Comparison of ENCODE assay signal across 10 cellular contexts in the genomic region with DNA sequence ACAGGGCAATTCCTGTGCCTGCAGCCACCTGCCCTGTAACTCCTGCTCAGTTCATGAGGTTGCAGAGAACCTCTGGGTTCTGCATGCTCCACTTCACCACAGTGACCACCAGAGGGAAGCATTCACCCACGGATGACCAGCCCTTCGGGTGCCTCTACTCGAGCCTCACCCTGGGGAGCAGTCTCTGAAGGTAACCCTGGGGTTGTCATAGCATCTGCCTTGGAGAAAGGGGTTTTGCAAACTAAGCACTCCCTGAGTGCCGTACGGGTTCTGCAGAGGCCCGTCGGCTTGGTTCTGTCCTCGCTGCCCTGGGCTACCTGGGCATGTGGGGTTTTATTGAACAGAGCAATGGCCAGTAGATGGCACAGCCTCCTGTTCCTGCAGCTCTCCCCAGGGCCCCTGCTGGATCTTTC. TPM values are rescaled to one million over a fixed set of nuclear protein-coding genes. Genes with fewer than 3 reads are reported as not detected.
DNase-seq lines count a peak whose midpoint lies in the region; ATAC-seq and TF ChIP-seq lines count a peak whose summit lies in the region.
"Had no signal": no experiment of that assay in that cellular context is flagged by ENCODE, and none has a peak within 500 bp of the region (broad histone marks: within the 10 kb centered on the region; RNA-seq: fewer than 3 reads in every experiment).

No MANE protein-coding gene starts in this region.

- no peak overlapping the region for H3K4me3 Mint-ChIP-seq in activated CD8-positive, alpha-beta T cell treated with anti-CD3 and anti-CD28 coated beads for 36 hours
- no peak overlapping the region for H3K4me3 Mint-ChIP-seq in endodermal cell
- H3K4me3 Mint-ChIP-seq in stimulated activated effector memory CD8-positive, alpha-beta T cell treated with anti-CD3 and anti-CD28 coated beads, Interleukin-12 subunit alpha, Interleukin-12 subunit beta, amount 100 ng/mL, for 72 hours = no peak overlapping the region
- H3K4me3 Mint-ChIP-seq: memory B cell had no signal

- H3K27ac Mint-ChIP-seq in activated CD8-positive, alpha-beta T cell treated with anti-CD3 and anti-CD28 coated beads for 36 hours = no peak overlapping the region
- H3K27ac Mint-ChIP-seq in endodermal cell = no peak overlapping the region
- H3K27ac Mint-ChIP-seq in stimulated activated effector memory CD8-positive, alpha-beta T cell treated with anti-CD3 and anti-CD28 coated beads, Interleukin-12 subunit alpha, Interleukin-12 subunit beta, amount 100 ng/mL, for 72 hours = no peak overlapping the region
- H3K27ac Mint-ChIP-seq: memory B cell had no signal

- no peaks in the 10 kb centered on the region for H3K36me3 Mint-ChIP-seq in activated CD8-positive, alpha-beta T cell treated with anti-CD3 and anti-CD28 coated beads for 36 hours (ENCODE audit: low read depth)
- no peaks in the 10 kb centered on the region for H3K36me3 Mint-ChIP-seq in endodermal cell (ENCODE audit: low read depth)
- no peaks in the 10 kb centered on the region for H3K36me3 Mint-ChIP-seq in stimulated activated effector memory CD8-positive, alpha-beta T cell treated with anti-CD3 and anti-CD28 coated beads, Interleukin-12 subunit alpha, Interleukin-12 subunit beta, amount 100 ng/mL, for 72 hours
- H3K36me3 Mint-ChIP-seq: memory B cell had no signal

- peak; percentile 68 for TF ChIP-seq CTCF in activated CD8-positive, alpha-beta T cell treated with anti-CD3 and anti-CD28 coated beads for 36 hours (IDR thresholded peaks at IDR 0.05)
- peak; percentile 96 for TF ChIP-seq CTCF in endodermal cell (conservative IDR thresholded peaks at IDR 0.05)

- H3K4me3 ChIP-seq in endodermal cell (ENCODE audit: low read length) = no peak overlapping the region
- H3K4me3 ChIP-seq: BLaER1 had no signal

- H3K36me3 ChIP-seq in endodermal cell (ENCODE audit: control insufficient read depth, insufficient read depth, low read length) = no peaks in the 10 kb centered on the region
- H3K36me3 ChIP-seq: BLaER1 had no signal

- intact Hi-C loops in activated CD8-positive, alpha-beta T cell treated with anti-CD3 and anti-CD28 coated beads for 36 hours (cut with micrococcal nuclease) = loop anchor here (10.0 kb wide), 1 partner anchor 105 kb away; no protein-coding TSS in a partner anchor

- no peaks in the 10 kb centered on the region for H3K9me3 Mint-ChIP-seq in activated CD8-positive, alpha-beta T cell treated with anti-CD3 and anti-CD28 coated beads for 36 hours
- no peaks in the 10 kb centered on the region for H3K9me3 Mint-ChIP-seq in endodermal cell
- no peaks in the 10 kb centered on the region for H3K9me3 Mint-ChIP-seq in stimulated activated effector memory CD8-positive, alpha-beta T cell treated with anti-CD3 and anti-CD28 coated beads, Interleukin-12 subunit alpha, Interleukin-12 subunit beta, amount 100 ng/mL, for 72 hours
- H3K9me3 Mint-ChIP-seq: memory B cell had no signal

- H3K9ac ChIP-seq in endodermal cell (ENCODE audit: extremely low read depth, low read length, poor library complexity, severe bottlenecking) = no peak overlapping the region
- H3K9ac ChIP-seq: BLaER1 had no signal

- CTCF ChIA-PET in activated CD8-positive, alpha-beta T cell treated with anti-CD3 and anti-CD28 coated beads for 36 hours (lab: Charles Lee) = interaction anchor here (0.6 to 1.4 kb wide), 5 partner anchors 12 to 971 kb away, joined by 3 read pairs; no protein-coding TSS in a partner anchor

- no peak overlapping the region for H3K27ac ChIP-seq in endodermal cell (ENCODE audit: low read depth, low read length)
- H3K27ac ChIP-seq: BLaER1 had no signal

- 51 to 76% methylated on average over 5 to 8 of the region's 8 CpGs for WGBS in endodermal cell (ENCODE audit: insufficient coverage in 1 of 2, insufficient read length in 1 of 2), 2 experiments

- ATAC-seq in HG03095 (IDR thresholded peaks at IDR 0.05; ENCODE audit: unreplicated experiment) = peak; percentile 77
- peak; percentile 93 for ATAC-seq in activated CD8-positive, alpha-beta T cell treated with anti-CD3 and anti-CD28 coated beads for 36 hours
- ATAC-seq in stimulated activated effector memory CD8-positive, alpha-beta T cell treated with anti-CD3 and anti-CD28 coated beads, Interleukin-12 subunit alpha, Interleukin-12 subunit beta, amount 100 ng/mL, for 72 hours = peak; percentile 93

- H3K4me1 ChIP-seq in endodermal cell (ENCODE audit: control insufficient read depth, insufficient read depth, low read length) = no peaks in the 10 kb centered on the region

- no peaks in the 10 kb centered on the region for H3K27me3 ChIP-seq in endodermal cell (ENCODE audit: control insufficient read depth, insufficient read depth, low read length, poor library complexity, severe bottlenecking)
- H3K27me3 ChIP-seq: BLaER1 had no signal

- POLR2A ChIA-PET in activated CD8-positive, alpha-beta T cell treated with anti-CD3 and anti-CD28 coated beads for 36 hours (lab: Charles Lee) = no interaction called here

- DNase-seq in NCI-H1105 treated with DMSO at 0.1 percent for 48 hours (lab: John Stamatoyannopoulos, UW) (peak; percentile 33), NCI-H1105 (lab: John Stamatoyannopoulos, UW) (no peak), NCI-H526 treated with DMSO at 0.1 percent for 48 hours (lab: John Stamatoyannopoulos, UW) (peak; percentile 53), endodermal cell (peak; percentile 93), mucosa of gallbladder (ENCODE audit: low spot score) (peak; percentile 77)
- DNase-seq in activated CD8-positive, alpha-beta T cell treated with anti-CD3 and anti-CD28 coated beads for 36 hours = peak; percentile 76
- DNase-seq in stimulated activated effector memory CD8-positive, alpha-beta T cell treated with anti-CD3 and anti-CD28 coated beads, Interleukin-12 subunit alpha, Interleukin-12 subunit beta, amount 100 ng/mL, for 72 hours (ENCODE audit: low spot score in 2 of 2) = peak; percentile 55 to 77

- no peaks in the 10 kb centered on the region for H3K27me3 Mint-ChIP-seq in activated CD8-positive, alpha-beta T cell treated with anti-CD3 and anti-CD28 coated beads for 36 hours
- H3K27me3 Mint-ChIP-seq in endodermal cell (ENCODE audit: insufficient read depth) = no peaks in the 10 kb centered on the region

- H3K9me3 ChIP-seq in endodermal cell (ENCODE audit: control insufficient read depth, low read length) = no peaks in the 10 kb centered on the region

- no peaks in the 10 kb centered on the region for H3K4me1 Mint-ChIP-seq in activated CD8-positive, alpha-beta T cell treated with anti-CD3 and anti-CD28 coated beads for 36 hours (ENCODE audit: low read depth)
- H3K4me1 Mint-ChIP-seq in endodermal cell = no peaks in the 10 kb centered on the region
- H3K4me1 Mint-ChIP-seq in stimulated activated effector memory CD8-positive, alpha-beta T cell treated with anti-CD3 and anti-CD28 coated beads, Interleukin-12 subunit alpha, Interleukin-12 subunit beta, amount 100 ng/mL, for 72 hours = no peaks in the 10 kb centered on the region
- H3K4me1 Mint-ChIP-seq: memory B cell had no signal

RNA-seq across cellular contexts. Expression of gene CST5, which starts 10.2 kb away (rescaled TPM):
- not detected for total RNA-seq in activated CD8-positive, alpha-beta T cell treated with anti-CD3 and anti-CD28 coated beads for 36 hours
- not detected for total RNA-seq in endodermal cell
- 0.32 TPM for polyA plus RNA-seq in endodermal cell (2013, experiment 1 of 2)
- polyA plus RNA-seq in endodermal cell (2013, experiment 2 of 2) = 0.79 TPM
- total RNA-seq in mucosa of gallbladder = not detected
